In the genomic region with DNA sequence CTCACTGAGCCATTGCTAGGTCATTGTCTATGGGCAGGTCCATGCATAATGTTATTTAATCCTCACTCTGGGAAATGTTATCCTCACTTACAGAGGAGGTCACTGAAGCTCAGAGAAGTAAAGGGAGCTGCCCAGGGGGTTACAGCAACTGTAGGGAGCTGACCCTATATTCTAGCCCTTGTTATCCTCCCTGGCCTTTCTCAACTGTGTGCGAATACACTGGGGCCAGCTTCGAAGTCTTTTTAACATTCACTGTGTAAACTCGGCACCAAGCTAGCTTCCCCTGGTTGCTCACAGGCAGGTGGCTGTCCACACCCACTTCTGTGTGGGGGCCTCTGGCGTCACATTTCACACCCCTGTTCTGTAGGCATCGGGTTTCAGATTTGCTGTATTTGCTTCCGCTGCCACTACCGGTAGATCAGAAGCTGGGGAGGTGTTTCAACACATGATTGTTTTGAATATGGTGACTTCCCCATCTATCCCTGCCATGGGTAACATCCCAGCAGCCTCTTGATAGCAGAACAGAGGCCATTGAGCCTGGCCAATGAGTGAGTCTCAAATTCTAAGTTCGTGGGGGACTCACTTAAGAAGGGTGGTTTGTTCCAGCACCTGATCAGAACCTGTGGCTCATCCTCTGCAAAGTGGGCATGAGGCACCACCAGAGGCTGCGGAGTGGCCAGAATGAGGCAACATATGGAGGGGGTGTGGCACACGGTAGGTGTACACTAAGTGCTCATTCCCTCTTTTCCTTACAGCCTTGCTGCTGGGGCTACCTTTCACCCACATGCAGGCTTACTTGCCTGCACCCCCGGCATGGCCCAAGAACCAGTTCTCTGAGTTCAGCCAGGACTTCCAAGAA, we compare ENCODE assay signal across 8 cellular contexts.
A peak's percentile ranks its signal among the peaks of the same experiment; 100 is the strongest.
DNase-seq lines count a peak whose midpoint lies in the region; ATAC-seq and TF ChIP-seq lines count a peak whose summit lies in the region.

No MANE protein-coding gene starts in this region.

- DNase-seq in NCI-H526 treated with DMSO at 0.1 percent for 48 hours (lab: John Stamatoyannopoulos, UW) = peak; percentile 10
- peak; percentile 69 for DNase-seq in activated T-cell treated with anti-CD3 and anti-CD28 coated beads for 4 hours
- DNase-seq in left colon = peak; percentile 64 to 77
- peak; percentile 62 for DNase-seq in stimulated activated CD8-positive, alpha-beta memory T cell treated with anti-CD3 and anti-CD28 coated beads, Interleukin-7, amount 100 ng/mL, for 24 hours (ENCODE audit: low read depth)
- no peak for DNase-seq in cortex of kidney (lab: John Stamatoyannopoulos, UW)
- no peak for DNase-seq in erythroblast (lab: John Stamatoyannopoulos, UW)

- no peak for TF ChIP-seq POLR2A in erythroblast (IDR thresholded peaks at IDR 0.05; ENCODE audit: low read length)

- ATAC-seq in GM18868 (IDR thresholded peaks at IDR 0.05; ENCODE audit: unreplicated experiment) = peak; percentile 38
- ATAC-seq in HG02852 (IDR thresholded peaks at IDR 0.05; ENCODE audit: unreplicated experiment) = peak; percentile 48
- ATAC-seq in left colon = peak; percentile 27

- intact Hi-C loops in left colon (cut with DNase I, micrococcal nuclease) = no loop called here

Comparison
In these comparisons a context has a peak if more than half of its experiments do, and no peak if none do; other contexts are left out.
1. DNase-seq: peak in NCI-H526 treated with DMSO at 0.1 percent for 48 hours (single experiment), activated T-cell treated with anti-CD3 and anti-CD28 coated beads for 4 hours (single experiment), left colon (2 of 2) and stimulated activated CD8-positive, alpha-beta memory T cell treated with anti-CD3 and anti-CD28 coated beads, Interleukin-7, amount 100 ng/mL, for 24 hours (single experiment); none in cortex of kidney (single experiment) and erythroblast (0 of 2).
2. Peak in every context shown above with its lines, with median percentiles within 50 percentile points of each other: ATAC-seq.